In genomic region chr3:61828880-61829279, GRCh38 we compare ENCODE assay signal across 25 cellular contexts.
A peak's percentile ranks its signal among the peaks of the same experiment; 100 is the strongest.
DNase-seq lines count a peak whose midpoint lies in the region; ATAC-seq and TF ChIP-seq lines count a peak whose summit lies in the region.
"Had no signal": no experiment of that assay in that cellular context is flagged by ENCODE, and none has a peak within 500 bp of the region (broad histone marks: within the 10 kb centered on the region; RNA-seq: fewer than 3 reads in every experiment).

No MANE protein-coding gene starts in this region.

- intact Hi-C loops in Right ventricle myocardium superior (cut with DNase I) (no loop called here), cardiac septum (cut with DNase I) (no loop called here), psoas muscle (cut with DNase I) (no loop called here), tibial artery (cut with DNase I; ENCODE audit: low total_unique reads) (no loop called here)

- H3K4me3 Mint-ChIP-seq in activated CD4-positive, alpha-beta T cell treated with anti-CD3 and anti-CD28 coated beads, Interleukin-2, amount 10 ng/mL, durations not matched to agents 7 days and 5 days, result no peak overlapping the region
- H3K4me3 Mint-ChIP-seq: activated CD4-positive, alpha-beta T cell treated with anti-CD3 and anti-CD28 coated beads, Interleukin-2, amount 10 ng/mL, durations not matched to agents 24 days and 14 days; activated T-cell treated with anti-CD3 and anti-CD28 coated beads, Interleukin-2, amount 50 U/mL, for 24 hours; CD4-positive, CD25-positive, alpha-beta regulatory T cell had no signal

- TF ChIP-seq CTCF in gastroesophageal sphincter (IDR thresholded peaks at IDR 0.05), result no peak
- TF ChIP-seq CTCF in psoas muscle (IDR thresholded peaks at IDR 0.05), result no peak
- no peak for TF ChIP-seq CTCF in tibial artery (IDR thresholded peaks at IDR 0.05)

- H3K9me3 ChIP-seq in gastroesophageal sphincter (no peaks in the 10 kb centered on the region), psoas muscle (no peaks in the 10 kb centered on the region), tibial artery (no peaks in the 10 kb centered on the region)
- H3K9me3 ChIP-seq: SK-N-SH, suprapubic skin had no signal

- ATAC-seq in Right ventricle myocardium superior (ENCODE audit: poor library complexity) (peak; percentile 9), gastroesophageal sphincter (no peak), psoas muscle (peak in 3 of 4 donors; percentile 54 to 74 (median 73)), GM21526 (IDR thresholded peaks at IDR 0.05; ENCODE audit: low FRiP score, unreplicated experiment) (no peak)
- ATAC-seq: left colon had no signal

- H3K4me1 Mint-ChIP-seq in activated CD4-positive, alpha-beta T cell treated with anti-CD3 and anti-CD28 coated beads, Interleukin-2, amount 10 ng/mL, durations not matched to agents 7 days and 5 days, result no peaks in the 10 kb centered on the region
- H3K4me1 Mint-ChIP-seq: activated CD4-positive, alpha-beta T cell treated with anti-CD3 and anti-CD28 coated beads, Interleukin-2, amount 10 ng/mL, durations not matched to agents 24 days and 14 days; CD4-positive, CD25-positive, alpha-beta regulatory T cell had no signal

- H3K4me1 ChIP-seq in gastroesophageal sphincter (peaks cover 0 to 21% (median 6%) of the 10 kb centered on the region in 3 donors), psoas muscle (peaks cover 16% of the 10 kb centered on the region), tibial artery (peaks cover 0 to 92% (median 28%) of the 10 kb centered on the region in 4 donors)

- CTCF ChIA-PET in activated CD4-positive, alpha-beta T cell treated with anti-CD3 and anti-CD28 coated beads, Interleukin-2, amount 10 ng/mL, durations not matched to agents 7 days and 5 days (lab: Charles Lee), result no interaction called here

- no peak for TF ChIP-seq EP300 in gastroesophageal sphincter (IDR thresholded peaks at IDR 0.05)

- 82 to 89% methylated on average over 6 of the region's 6 CpGs for WGBS in gastroesophageal sphincter (ENCODE audit: low coverage in 1 of 2), 2 donors
- 35 to 59% (median 46%) methylated on average over 6 of the region's 6 CpGs for WGBS in psoas muscle, 3 donors

- H3K9me3 Mint-ChIP-seq in activated CD4-positive, alpha-beta T cell treated with anti-CD3 and anti-CD28 coated beads, Interleukin-2, amount 10 ng/mL, durations not matched to agents 7 days and 5 days, result no peaks in the 10 kb centered on the region
- H3K9me3 Mint-ChIP-seq: activated CD4-positive, alpha-beta T cell treated with anti-CD3 and anti-CD28 coated beads, Interleukin-2, amount 10 ng/mL, durations not matched to agents 24 days and 14 days; activated T-cell treated with anti-CD3 and anti-CD28 coated beads, Interleukin-2, amount 50 U/mL, for 24 hours had no signal

- H3K4me3 ChIP-seq in gastroesophageal sphincter (no peak overlapping the region), psoas muscle (no peak overlapping the region), tibial artery (no peak overlapping the region)
- H3K4me3 ChIP-seq: suprapubic skin had no signal

- no peak for DNase-seq in Right ventricle myocardium superior
- no peak for DNase-seq in cardiac septum (ENCODE audit: low spot score)
- DNase-seq in psoas muscle, result no peak
- no peak for DNase-seq in tibial artery
- no peak for DNase-seq in GM03348 (ENCODE audit: low spot score)
- DNase-seq in activated CD4-positive, alpha-beta T cell treated with anti-CD3 and anti-CD28 coated beads, Interleukin-2, amount 10 ng/mL, durations not matched to agents 7 days and 5 days, result no peak
- DNase-seq: activated CD4-positive, alpha-beta T cell treated with anti-CD3 and anti-CD28 coated beads, Interleukin-2, amount 10 ng/mL, durations not matched to agents 24 days and 14 days; activated gamma-delta T cell; activated T-cell treated with anti-CD3 and anti-CD28 coated beads, Interleukin-2, amount 50 U/mL, for 24 hours; CD4-positive, CD25-positive, alpha-beta regulatory T cell; effector CD8-positive, alpha-beta T cell; erythroblast; left colon; mesendoderm; NCI-H1048; NCI-H1694; SK-N-SH; stimulated activated CD4-positive, alpha-beta T cell treated with anti-CD3 and anti-CD28 coated beads, Interleukin-2, amount 100 ng/mL, for 48 hours had no signal

- H3K27ac ChIP-seq in gastroesophageal sphincter (peak overlapping the region in 3 of 4 donors; percentile 32 to 61 (median 55)), psoas muscle (peak overlapping the region; percentile 33), tibial artery (peak overlapping the region; percentile 84 to 85)
- H3K27ac ChIP-seq: 22Rv1, HL-60, RWPE1, suprapubic skin, VCaP had no signal

- no peak for TF ChIP-seq POLR2A in gastroesophageal sphincter (IDR thresholded peaks at IDR 0.05)

- H3K36me3 ChIP-seq in gastroesophageal sphincter, result no peaks in the 10 kb centered on the region
- H3K36me3 ChIP-seq in psoas muscle (ENCODE audit: insufficient read depth in 1 of 2, low read depth in 1 of 2), result no peaks in the 10 kb centered on the region
- H3K36me3 ChIP-seq in tibial artery, result no peaks in the 10 kb centered on the region
- H3K36me3 ChIP-seq: suprapubic skin had no signal

- H3K27ac Mint-ChIP-seq in activated CD4-positive, alpha-beta T cell treated with anti-CD3 and anti-CD28 coated beads, Interleukin-2, amount 10 ng/mL, durations not matched to agents 7 days and 5 days, result no peak overlapping the region
- H3K27ac Mint-ChIP-seq: activated CD4-positive, alpha-beta T cell treated with anti-CD3 and anti-CD28 coated beads, Interleukin-2, amount 10 ng/mL, durations not matched to agents 24 days and 14 days; activated T-cell treated with anti-CD3 and anti-CD28 coated beads, Interleukin-2, amount 50 U/mL, for 24 hours; CD4-positive, CD25-positive, alpha-beta regulatory T cell had no signal

- no peaks in the 10 kb centered on the region for H3K27me3 Mint-ChIP-seq in activated CD4-positive, alpha-beta T cell treated with anti-CD3 and anti-CD28 coated beads, Interleukin-2, amount 10 ng/mL, durations not matched to agents 7 days and 5 days
- H3K27me3 Mint-ChIP-seq: activated CD4-positive, alpha-beta T cell treated with anti-CD3 and anti-CD28 coated beads, Interleukin-2, amount 10 ng/mL, durations not matched to agents 24 days and 14 days; activated T-cell treated with anti-CD3 and anti-CD28 coated beads, Interleukin-2, amount 50 U/mL, for 24 hours; CD4-positive, CD25-positive, alpha-beta regulatory T cell had no signal

- no peaks in the 10 kb centered on the region for H3K27me3 ChIP-seq in gastroesophageal sphincter
- no peaks in the 10 kb centered on the region for H3K27me3 ChIP-seq in psoas muscle (ENCODE audit: insufficient read depth in 3 of 3, low read length in 2 of 3)
- no peaks in the 10 kb centered on the region for H3K27me3 ChIP-seq in tibial artery
- H3K27me3 ChIP-seq: suprapubic skin had no signal

- H3K36me3 Mint-ChIP-seq in activated CD4-positive, alpha-beta T cell treated with anti-CD3 and anti-CD28 coated beads, Interleukin-2, amount 10 ng/mL, durations not matched to agents 7 days and 5 days (ENCODE audit: low read depth), result no peaks in the 10 kb centered on the region
- H3K36me3 Mint-ChIP-seq: CD4-positive, CD25-positive, alpha-beta regulatory T cell had no signal

- POLR2A ChIA-PET in activated CD4-positive, alpha-beta T cell treated with anti-CD3 and anti-CD28 coated beads, Interleukin-2, amount 10 ng/mL, durations not matched to agents 7 days and 5 days (lab: Charles Lee), result no interaction called here

Comparison
In these comparisons a context has a peak if more than half of its experiments do, and no peak if none do; other contexts are left out.
1. ATAC-seq: peak in Right ventricle myocardium superior (single experiment) and psoas muscle (3 of 4); none in gastroesophageal sphincter (single experiment) and GM21526 (single experiment).
2. H3K27ac ChIP-seq: peak in every context shown above with its lines; median percentile 84 in tibial artery; 55 in gastroesophageal sphincter; 33 in psoas muscle.